17 cellular contexts compared by ENCODE assay signal in the genomic region with DNA sequence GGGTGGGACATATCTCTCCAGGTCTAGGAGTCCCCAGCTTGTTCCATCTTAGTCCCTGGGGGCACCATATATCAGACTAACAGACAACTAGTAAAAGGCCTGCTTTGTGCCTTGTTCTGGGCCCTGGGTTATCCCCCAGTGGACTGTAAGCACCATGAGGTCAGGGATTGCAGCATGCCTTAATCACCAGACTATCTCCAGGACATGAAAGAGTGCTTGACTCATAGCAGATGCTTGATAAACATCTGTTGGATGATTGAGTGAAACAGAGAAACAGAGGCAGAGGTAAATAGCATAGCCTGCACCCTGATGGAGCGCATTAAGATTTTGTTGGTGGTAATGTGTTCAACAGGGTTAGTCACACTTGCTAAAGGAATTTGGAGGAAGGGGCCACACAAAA.
"Had no signal": no experiment of that assay in that cellular context is flagged by ENCODE, and none has a peak within 500 bp of the region (broad histone marks: within the 10 kb centered on the region; RNA-seq: fewer than 3 reads in every experiment).

No MANE protein-coding gene starts in this region.

- H3K27ac Mint-ChIP-seq: activated naive CD4-positive, alpha-beta T cell treated with anti-CD3 and anti-CD28 coated beads, Interleukin-2, amount 50 U/mL, for 24 hours; nephron progenitor cell had no signal

- H3K9me3 Mint-ChIP-seq: activated naive CD4-positive, alpha-beta T cell treated with anti-CD3 and anti-CD28 coated beads, Interleukin-2, amount 50 U/mL, for 24 hours; nephron progenitor cell had no signal

- H3K27me3 Mint-ChIP-seq: activated naive CD4-positive, alpha-beta T cell treated with anti-CD3 and anti-CD28 coated beads, Interleukin-2, amount 50 U/mL, for 24 hours had no signal

- H3K27me3 ChIP-seq: dorsolateral prefrontal cortex, foreskin keratinocyte, left lung, sigmoid colon had no signal

- ATAC-seq: foreskin keratinocyte, left lung had no signal

- DNase-seq: activated CD4-positive, alpha-beta T cell treated with anti-CD3 and anti-CD28 coated beads, Interleukin-2, amount 50 U/mL, for 1 hour; activated CD4-positive, CD25-positive, alpha-beta regulatory T cell; activated gamma-delta T cell; dorsolateral prefrontal cortex; foreskin keratinocyte; glutamatergic neuron; left lung; mammary epithelial cell; nephron progenitor cell; nucleus accumbens; posterior cingulate gyrus; sigmoid colon; stimulated activated CD8-positive, alpha-beta memory T cell treated with anti-CD3 and anti-CD28 coated beads, Interleukin-4, amount 100 ng/mL, for 48 hours; stimulated activated naive CD4-positive, alpha-beta T cell treated with Interleukin-2 at 50 U/mL for 16 hours; T1000; trophoblast cell had no signal

- H3K9me3 ChIP-seq: left lung, sigmoid colon had no signal

- H3K27ac ChIP-seq: foreskin keratinocyte, left lung had no signal

- H3K4me3 Mint-ChIP-seq: activated naive CD4-positive, alpha-beta T cell treated with anti-CD3 and anti-CD28 coated beads, Interleukin-2, amount 50 U/mL, for 24 hours; nephron progenitor cell had no signal

- H3K4me3 ChIP-seq: dorsolateral prefrontal cortex, left lung, sigmoid colon had no signal
